ENCODE assay signal across 8 cellular contexts in the genomic region with DNA sequence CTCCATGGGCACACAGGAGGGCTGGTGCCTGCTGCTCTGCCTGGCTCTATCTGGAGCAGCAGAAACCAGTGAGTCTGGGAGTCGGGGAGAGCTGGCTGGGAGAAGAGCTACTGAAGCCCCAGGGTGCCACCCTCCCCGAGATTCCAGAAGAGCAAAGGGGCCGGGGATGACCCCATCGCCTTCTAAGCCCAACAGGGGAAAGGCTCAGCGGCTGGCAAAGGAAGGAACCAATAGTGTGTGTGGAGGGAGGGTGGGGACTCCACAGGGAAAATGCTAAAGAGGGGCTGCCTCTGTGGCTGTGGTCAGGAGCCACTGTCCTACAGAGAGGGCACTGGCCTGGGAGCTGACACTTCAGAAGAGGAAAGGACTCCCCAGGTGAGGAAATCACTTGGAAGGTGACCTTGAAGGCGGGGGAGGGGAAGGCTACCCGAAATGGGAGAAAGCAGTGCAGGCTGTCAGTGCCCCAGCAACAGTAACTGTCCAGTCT. TPM values are rescaled to one million over a fixed set of nuclear protein-coding genes. Genes with fewer than 3 reads are reported as not detected.
DNase-seq lines count a peak whose midpoint lies in the region; ATAC-seq and TF ChIP-seq lines count a peak whose summit lies in the region.

No MANE protein-coding gene starts in this region.

- intact Hi-C loops in colonic mucosa (cut with DNase I) = loop anchor here (5.0 kb wide), 1 partner anchor 120 kb away; no protein-coding TSS in a partner anchor

- H3K27me3 ChIP-seq in NT2/D1 (ENCODE audit: insufficient read depth, insufficient read length) (no peaks in the 10 kb centered on the region), colonic mucosa (no peaks in the 10 kb centered on the region), thoracic aorta (replicated peaks; ENCODE audit: insufficient read depth) (no peaks in the 10 kb centered on the region)

- H3K4me3 ChIP-seq in NT2/D1 (ENCODE audit: insufficient read length, low read depth) (peak overlapping the region; percentile 42), colonic mucosa (peak overlapping the region; percentile 56), thoracic aorta (peak overlapping the region; percentile 75)

- no peak for ATAC-seq in thoracic aorta (ENCODE audit: insufficient number of reproducible peaks, low FRiP score, low read depth)
- no peak for ATAC-seq in HG02885 (IDR thresholded peaks at IDR 0.05; ENCODE audit: poor library complexity, unreplicated experiment)

- TF ChIP-seq CTCF in colonic mucosa (IDR thresholded peaks at IDR 0.05) (no peak), thoracic aorta (IDR thresholded peaks at IDR 0.05) (no peak)

- H3K27ac ChIP-seq in colonic mucosa (peak overlapping the region; percentile 97), thoracic aorta (peak overlapping the region; percentile 87 to 96)

- peak; percentile 78 for DNase-seq in DMS53 (lab: John Stamatoyannopoulos, UW)
- no peak for DNase-seq in DMS53 treated with DMSO at 0.1 percent for 48 hours (lab: John Stamatoyannopoulos, UW; ENCODE audit: unreplicated experiment)
- DNase-seq in NT2/D1 (ENCODE audit: low read depth, low spot score) = no peak
- DNase-seq in colonic mucosa = peak; percentile 84
- DNase-seq in medulla oblongata (ENCODE audit: extremely low spot score) = peak; percentile 65
- DNase-seq in thoracic aorta (ENCODE audit: low spot score) = no peak
- no peak for DNase-seq in SKM-1 treated with dmso at 0.1 percent for 144 hours (lab: John Stamatoyannopoulos, UW; ENCODE audit: unreplicated experiment)

- H3K4me1 ChIP-seq in NT2/D1 (ENCODE audit: insufficient read depth, insufficient read length) = peaks cover 26% of the 10 kb centered on the region
- peaks cover 14% of the 10 kb centered on the region for H3K4me1 ChIP-seq in colonic mucosa
- H3K4me1 ChIP-seq in thoracic aorta (ENCODE audit: control insufficient read depth in 1 of 2, low read depth in 2 of 2) = peaks cover 17 to 36% of the 10 kb centered on the region in 2 donors

- H3K9me3 ChIP-seq in NT2/D1 (ENCODE audit: insufficient read depth, low read length) (no peaks in the 10 kb centered on the region), colonic mucosa (no peaks in the 10 kb centered on the region), thoracic aorta (no peaks in the 10 kb centered on the region)

- peaks cover 22% of the 10 kb centered on the region for H3K36me3 ChIP-seq in NT2/D1 (ENCODE audit: insufficient read depth, insufficient read length, low read length)
- H3K36me3 ChIP-seq in colonic mucosa = peaks cover 6% of the 10 kb centered on the region
- H3K36me3 ChIP-seq in thoracic aorta = peaks cover 20% of the 10 kb centered on the region

- peak overlapping the region; percentile 86 for H3K9ac ChIP-seq in NT2/D1 (ENCODE audit: insufficient read length, low read depth)
- H3K9ac ChIP-seq in colonic mucosa (ENCODE audit: low read depth in 2 of 2, low read length in 2 of 2) = peak overlapping the region; percentile 99 to 100

RNA-seq across cellular contexts. Expression of a gene that starts 0.4 kb away (rescaled TPM):
- total RNA-seq in colonic mucosa (10 to 100 TPM; 44.9 to 57.8 TPM), thoracic aorta (10 to 100 TPM; 23.7 to 37.5 TPM)

RNA-seq across cellular contexts. Expression of a gene that starts 7.5 kb away (rescaled TPM):
- total RNA-seq in colonic mucosa = 1 to 10 TPM; 1.9 to 2.4 TPM
- total RNA-seq in thoracic aorta = 1 to 10 TPM; 1.6 to 4.7 TPM

RNA-seq across cellular contexts. Expression of a gene that starts 18.2 kb away (rescaled TPM):
- total RNA-seq in colonic mucosa = 1 to 10 TPM; 3.9 to 4.1 TPM
- 10 to 100 TPM; 24.4 to 29.9 TPM for total RNA-seq in thoracic aorta

RNA-seq across cellular contexts. Expression of a gene that starts 40.8 kb away (rescaled TPM):
- total RNA-seq in colonic mucosa = 100 to 1,000 TPM; 132 to 220 TPM
- total RNA-seq in thoracic aorta = 10 to 100 TPM; 40.6 to 51.7 TPM

RNA-seq across cellular contexts. Expression of a gene that starts 41.6 kb away (rescaled TPM):
- total RNA-seq in colonic mucosa (10 to 100 TPM; 35.9 to 94.1 TPM), thoracic aorta (10 to 100 TPM; 19.9 to 26.7 TPM)

Comparison
In these comparisons a context has a peak if more than half of its experiments do, and no peak if none do; other contexts are left out.
1. DNase-seq: peak in DMS53 (single experiment), colonic mucosa (single experiment) and medulla oblongata (single experiment); none in DMS53 treated with DMSO at 0.1 percent for 48 hours (single experiment), NT2/D1 (single experiment), thoracic aorta (single experiment) and SKM-1 treated with dmso at 0.1 percent for 144 hours (single experiment).
2. RNA of a gene that starts 18.2 kb away (total RNA-seq): 24.4 to 29.9 TPM in thoracic aorta; 3.9 to 4.1 TPM in colonic mucosa; every median in the first group is over 4 times any median in the second.
3. Peak in every context shown above with its lines, with median percentiles within 50 percentile points of each other: H3K4me3 ChIP-seq.